In the genomic region with DNA sequence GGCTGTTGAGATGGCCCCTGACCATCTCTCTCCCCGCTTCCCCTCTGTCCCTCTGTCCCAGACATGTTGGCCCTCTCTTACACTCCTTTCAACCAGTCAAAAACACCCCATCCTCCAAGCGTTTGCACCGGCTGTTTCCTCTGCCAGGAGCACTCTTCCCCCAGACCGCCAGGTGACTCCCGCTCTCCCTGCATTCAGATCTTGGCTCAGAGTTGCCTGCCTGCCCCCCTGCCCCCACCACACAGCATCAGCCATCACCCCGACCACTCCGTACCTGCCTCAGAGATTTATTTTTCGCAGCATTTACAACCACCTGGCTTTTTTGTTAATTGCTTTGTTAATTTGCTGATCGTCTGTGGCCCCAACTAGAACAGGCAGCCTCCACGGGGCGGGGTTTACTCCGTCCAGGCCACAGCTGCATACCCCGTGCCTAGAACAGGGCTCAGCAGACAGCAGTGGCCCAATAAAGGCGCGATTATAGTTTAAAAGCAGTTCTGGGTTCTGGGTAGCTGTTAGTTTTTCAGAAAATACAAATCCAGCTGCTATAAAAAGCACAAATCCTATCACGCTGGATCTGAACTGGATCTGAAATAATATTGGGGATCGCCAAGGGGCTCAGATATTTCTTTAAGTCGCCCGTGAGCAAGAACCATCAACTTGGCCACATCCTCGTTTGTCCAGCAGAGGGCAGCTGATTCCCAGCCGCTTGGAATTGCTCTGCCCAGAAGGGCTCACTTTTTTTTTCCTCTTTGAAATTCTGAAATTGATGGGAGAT, we compare ENCODE assay signal across 8 cellular contexts.
DNase-seq lines count a peak whose midpoint lies in the region; ATAC-seq and TF ChIP-seq lines count a peak whose summit lies in the region.

No MANE protein-coding gene starts in this region.

- H3K9me3 Mint-ChIP-seq in nephron progenitor cell = no peaks in the 10 kb centered on the region

- intact Hi-C loops in upper lobe of right lung (cut with DNase I) = loop anchor here (5.0 kb wide), 1 partner anchor 445 kb away; no protein-coding TSS in a partner anchor

- peaks cover 11% of the 10 kb centered on the region for H3K27me3 ChIP-seq in upper lobe of right lung

- H3K4me3 ChIP-seq in upper lobe of right lung = no peak overlapping the region

- peaks cover 55% of the 10 kb centered on the region for H3K27me3 Mint-ChIP-seq in nephron progenitor cell (ENCODE audit: low read depth, poor library complexity)

- H3K36me3 Mint-ChIP-seq in nephron progenitor cell (ENCODE audit: low read depth) = no peaks in the 10 kb centered on the region

- no peaks in the 10 kb centered on the region for H3K9me3 ChIP-seq in upper lobe of right lung

- no peak overlapping the region for H3K4me3 Mint-ChIP-seq in nephron progenitor cell

- ATAC-seq in upper lobe of right lung (peak; percentile 42), HG03108 (IDR thresholded peaks at IDR 0.05; ENCODE audit: unreplicated experiment) (no peak)

- H3K4me1 Mint-ChIP-seq in nephron progenitor cell = peaks cover 70% of the 10 kb centered on the region

- H3K27ac Mint-ChIP-seq in nephron progenitor cell = no peak overlapping the region

- peaks cover 3% of the 10 kb centered on the region for H3K4me1 ChIP-seq in upper lobe of right lung

- no peak overlapping the region for H3K27ac ChIP-seq in upper lobe of right lung

- TF ChIP-seq CTCF in nephron progenitor cell (IDR thresholded peaks at IDR 0.05) (peak; percentile 84), upper lobe of right lung (IDR thresholded peaks at IDR 0.05) (peak; percentile 84)

- H3K36me3 ChIP-seq in upper lobe of right lung = no peaks in the 10 kb centered on the region

- peak; percentile 19 to 29 for DNase-seq in activated CD4-positive, alpha-beta T cell treated with anti-CD3 and anti-CD28 coated beads for 24 hours (ENCODE audit: low read depth in 2 of 2)
- DNase-seq in activated CD4-positive, alpha-beta T cell treated with anti-CD3 and anti-CD28 coated beads for 1 hour = no peak
- peak; percentile 9 for DNase-seq in NCI-H1694 (lab: John Stamatoyannopoulos, UW)
- DNase-seq in activated CD4-positive, alpha-beta T cell treated with anti-CD3 and anti-CD28 coated beads for 48 hours = peak; percentile 62
- peak; percentile 71 for DNase-seq in fibroblast of gingiva (ENCODE audit: low read depth)
- peak; percentile 80 for DNase-seq in nephron progenitor cell
- no peak for DNase-seq in upper lobe of right lung

Comparison
In these comparisons a context has a peak if more than half of its experiments do, and no peak if none do; other contexts are left out.
1. DNase-seq: peak in activated CD4-positive, alpha-beta T cell treated with anti-CD3 and anti-CD28 coated beads for 24 hours (2 of 2), NCI-H1694 (single experiment), activated CD4-positive, alpha-beta T cell treated with anti-CD3 and anti-CD28 coated beads for 48 hours (single experiment), fibroblast of gingiva (single experiment) and nephron progenitor cell (single experiment); none in activated CD4-positive, alpha-beta T cell treated with anti-CD3 and anti-CD28 coated beads for 1 hour (single experiment) and upper lobe of right lung (single experiment).